Comparison of ENCODE assay signal across 12 cellular contexts in genomic region chr5:148620696-148621095, GRCh38.
DNase-seq lines count a peak whose midpoint lies in the region; ATAC-seq lines count a peak whose summit lies in the region.
"Had no signal": no experiment of that assay in that cellular context is flagged by ENCODE, and none has a peak within 500 bp of the region (broad histone marks: within the 10 kb centered on the region; RNA-seq: fewer than 3 reads in every experiment).

No MANE protein-coding gene starts in this region.

- peaks cover 37% of the 10 kb centered on the region for H3K27me3 Mint-ChIP-seq in central memory CD8-positive, alpha-beta T cell

- H3K4me3 Mint-ChIP-seq in central memory CD8-positive, alpha-beta T cell: no peak overlapping the region

- ATAC-seq in GM18498 (IDR thresholded peaks at IDR 0.05; ENCODE audit: unreplicated experiment) (peak; percentile 67), GM19351 (IDR thresholded peaks at IDR 0.05; ENCODE audit: unreplicated experiment) (peak; percentile 89), HG03520 (IDR thresholded peaks at IDR 0.05; ENCODE audit: unreplicated experiment) (peak; percentile 82), GM21390 (IDR thresholded peaks at IDR 0.05; ENCODE audit: unreplicated experiment) (no peak), HG03045 (IDR thresholded peaks at IDR 0.05; ENCODE audit: unreplicated experiment) (no peak), GM18873 (IDR thresholded peaks at IDR 0.05; ENCODE audit: low FRiP score, unreplicated experiment) (no peak)
- peak; percentile 98 for ATAC-seq in central memory CD8-positive, alpha-beta T cell (replicated peaks; ENCODE audit: extremely low read depth, poor library complexity, severe bottlenecking)

- H3K4me1 Mint-ChIP-seq in central memory CD8-positive, alpha-beta T cell: peaks cover 27% of the 10 kb centered on the region

- H3K9me3 Mint-ChIP-seq in central memory CD8-positive, alpha-beta T cell: no peaks in the 10 kb centered on the region

- H3K36me3 Mint-ChIP-seq in central memory CD8-positive, alpha-beta T cell (ENCODE audit: insufficient read depth): peaks cover 3% of the 10 kb centered on the region

- DNase-seq in central memory CD8-positive, alpha-beta T cell (ENCODE audit: low spot score in 2 of 2): peak in 1 of 2 donors; percentile 28
- no peak for DNase-seq in AG08396 (ENCODE audit: low spot score)
- DNase-seq: anterior cingulate cortex, DMS153, NCI-H146, WERI-Rb-1 had no signal

- peak overlapping the region; percentile 75 for H3K27ac Mint-ChIP-seq in central memory CD8-positive, alpha-beta T cell (ENCODE audit: low read depth)

Comparison
In these comparisons a context has a peak if more than half of its experiments do, and no peak if none do; other contexts are left out.
1. ATAC-seq: peak in GM18498 (single experiment), GM19351 (single experiment), HG03520 (single experiment) and central memory CD8-positive, alpha-beta T cell (single experiment); none in GM21390 (single experiment), HG03045 (single experiment) and GM18873 (single experiment).